Comparison of ENCODE assay signal across 1 cellular context in genomic region chr5:39074009-39074886, GRCh38.
TF ChIP-seq lines count a peak whose summit lies in the region.

Gene RICTOR (minus strand): TSS chr5:39074399. CDS start chr5:39074377, 22 bp downstream.

TF ChIP-seq in GM12878, 131 proteins besides CTCF, POLR2A, EP300 and RAD21 (continued from another document):
- TF ChIP-seq SP1 (IDR thresholded peaks at IDR 0.05; ENCODE audit: low read depth, low read length) (no peak), SUZ12 (IDR thresholded peaks at IDR 0.05; ENCODE audit: unreplicated experiment) (no peak), PKNOX1 (IDR thresholded peaks at IDR 0.05) (peak; percentile 56), PML (IDR thresholded peaks at IDR 0.05; ENCODE audit: low read length) (peak; percentile 45; the same call in 1 of the 2 replicates), ZNF622 (IDR thresholded peaks at IDR 0.05) (no peak), SMAD1 (IDR thresholded peaks at IDR 0.05; ENCODE audit: low read depth, partially characterized antibody) (no peak), SIN3A (IDR thresholded peaks at IDR 0.05; ENCODE audit: low read depth, low read length) (peak; percentile 44), NKRF (conservative IDR thresholded peaks at IDR 0.05) (peak; percentile 12; the same call in 1 of the 2 replicates), RB1 (IDR thresholded peaks at IDR 0.05; ENCODE audit: borderline replicate concordance) (no peak; the same call in 1 of the 2 replicates), SIX5 (IDR thresholded peaks at IDR 0.05; ENCODE audit: low read depth, low read length, severe bottlenecking) (no peak), BACH1 (IDR thresholded peaks at IDR 0.05; ENCODE audit: borderline replicate concordance) (no peak; the same call in 1 of the 2 replicates), HSF1 (IDR thresholded peaks at IDR 0.05; ENCODE audit: low read depth, low read length) (no peak), RBBP5 (conservative IDR thresholded peaks at IDR 0.05) (0 out of 2 replicates have a peak, but pooled peaks have one; percentile 12), ZNF384 (IDR thresholded peaks at IDR 0.05; ENCODE audit: borderline replicate concordance, low read depth, low read length) (no peak), HDAC6 (IDR thresholded peaks at IDR 0.05; ENCODE audit: unreplicated experiment) (peak; percentile 23), MLLT1 (IDR thresholded peaks at IDR 0.05) (0 out of 2 replicates have a peak, but pooled peaks have one; percentile 32), BCLAF1 (IDR thresholded peaks at IDR 0.05) (no peak), MEF2B (IDR thresholded peaks at IDR 0.05; ENCODE audit: partially characterized antibody, poor library complexity, severe bottlenecking) (peak; percentile 74), ATF7 (IDR thresholded peaks at IDR 0.05; ENCODE audit: low read depth) (no peak), SPI1 (IDR thresholded peaks at IDR 0.05; ENCODE audit: borderline replicate concordance, insufficient read depth, low read depth, low read length) (no peak), EGR1 (IDR thresholded peaks at IDR 0.05; ENCODE audit: borderline replicate concordance in 1 of 2, low read depth in 2 of 2, low read length in 2 of 2) (peak; percentile 50 to 89), RCOR1 (conservative IDR thresholded peaks at IDR 0.05; ENCODE audit: low read depth, low read length) (peak; percentile 74; the same call in 1 of the 2 replicates), TAF1 (IDR thresholded peaks at IDR 0.05; ENCODE audit: borderline replicate concordance, low read depth, low read length) (peak; percentile 82), ZNF217 (IDR thresholded peaks at IDR 0.05) (no peak), CBX5 (IDR thresholded peaks at IDR 0.05; ENCODE audit: low read depth) (no peak), ASH2L (IDR thresholded peaks at IDR 0.05; ENCODE audit: borderline replicate concordance, low read depth) (peak; percentile 24), USF1 (IDR thresholded peaks at IDR 0.05; ENCODE audit: borderline replicate concordance, extremely low read length, insufficient read depth, low read depth, low read length) (no peak), NR2C1 (IDR thresholded peaks at IDR 0.05) (no peak), ZBTB40 (IDR thresholded peaks at IDR 0.05; ENCODE audit: borderline replicate concordance) (no peak), IRF4 (IDR thresholded peaks at IDR 0.05; ENCODE audit: low read depth, low read length) (no peak), PAX8 (IDR thresholded peaks at IDR 0.05) (no peak), PBX3 (IDR thresholded peaks at IDR 0.05; ENCODE audit: insufficient replicate concordance, low read depth, low read length) (no peak), SMAD5 (IDR thresholded peaks at IDR 0.05; ENCODE audit: low read depth) (0 out of 2 replicates have a peak, but pooled peaks have one; percentile 18), IKZF2 (IDR thresholded peaks at IDR 0.05) (peak; percentile 40 to 59; a peak in 3 of 4 replicates), SMARCA5 (IDR thresholded peaks at IDR 0.05) (peak; percentile 59; the same call in 1 of the 2 replicates), KDM1A (IDR thresholded peaks at IDR 0.05; ENCODE audit: borderline replicate concordance) (no peak), ETV6 (conservative IDR thresholded peaks at IDR 0.05 in 1 of 2, IDR thresholded peaks at IDR 0.05 in 1 of 2; ENCODE audit: borderline replicate concordance in 1 of 2, low read depth in 1 of 2) (peak in 1 of 2 experiments; percentile 13; a peak in 1 of 4 replicates), STAT3 (IDR thresholded peaks at IDR 0.05; ENCODE audit: low read depth, low read length) (no peak), WRNIP1 (IDR thresholded peaks at IDR 0.05; ENCODE audit: borderline replicate concordance, low read depth, low read length) (no peak), EZH2 (IDR thresholded peaks at IDR 0.05; ENCODE audit: borderline replicate concordance, control insufficient read depth, low read depth, low read length) (no peak), HCFC1 (IDR thresholded peaks at IDR 0.05; ENCODE audit: low read length) (peak; percentile 35), KAT2A (conservative IDR thresholded peaks at IDR 0.05; ENCODE audit: control insufficient read depth, low read depth, low read length) (no peak), LARP7 (IDR thresholded peaks at IDR 0.05) (peak; percentile 79), TCF12 (IDR thresholded peaks at IDR 0.05; ENCODE audit: low read depth, low read length) (no peak), ZNF207 (IDR thresholded peaks at IDR 0.05; ENCODE audit: borderline replicate concordance) (no peak), NRF1 (conservative IDR thresholded peaks at IDR 0.05; ENCODE audit: low read depth, low read length) (no peak), NR2C2 (IDR thresholded peaks at IDR 0.05; ENCODE audit: borderline replicate concordance, control insufficient read depth, insufficient read length, low read depth) (no peak), BHLHE40 (IDR thresholded peaks at IDR 0.05; ENCODE audit: borderline replicate concordance in 1 of 2, low read depth in 2 of 2, low read length in 1 of 2) (peak in 1 of 2 experiments; percentile 85; a peak in 2 of 4 replicates), USF2 (IDR thresholded peaks at IDR 0.05; ENCODE audit: borderline replicate concordance, low read depth, low read length) (no peak)
